8 cellular contexts compared by ENCODE assay signal in genomic region chr14:33432407-33433023, GRCh38.
DNase-seq lines count a peak whose midpoint lies in the region; ATAC-seq and TF ChIP-seq lines count a peak whose summit lies in the region.

No MANE protein-coding gene starts in this region.

- no peaks in the 10 kb centered on the region for H3K36me3 ChIP-seq in lower lobe of right lung

- DNase-seq in EH (ENCODE audit: low read depth) (peak; percentile 37), NCI-H1105 treated with DMSO at 0.1 percent for 48 hours (lab: John Stamatoyannopoulos, UW) (peak; percentile 52), astrocyte of the cerebellum (ENCODE audit: low read depth) (peak; percentile 42), lower lobe of right lung (no peak)
- no peak for DNase-seq in activated T-cell treated with anti-CD3 and anti-CD28 coated beads, Interleukin-2, amount 50 U/mL, for 1 hour

- intact Hi-C loops in lower lobe of right lung (cut with DNase I) = no loop called here

- H3K27me3 ChIP-seq in lower lobe of right lung (ENCODE audit: low read depth) = no peaks in the 10 kb centered on the region

- TF ChIP-seq CTCF in astrocyte of the cerebellum (IDR thresholded peaks at IDR 0.05; ENCODE audit: low read depth, low read length, missing control alignments) = peak; percentile 61
- peak; percentile 43 for TF ChIP-seq CTCF in lower lobe of right lung (IDR thresholded peaks at IDR 0.05)

- no peaks in the 10 kb centered on the region for H3K9me3 ChIP-seq in lower lobe of right lung

- H3K27ac ChIP-seq in lower lobe of right lung = no peak overlapping the region

- peak in 1 of 2 donors; percentile 52 for ATAC-seq in lower lobe of right lung
- ATAC-seq in GM21717 (IDR thresholded peaks at IDR 0.05; ENCODE audit: unreplicated experiment) = no peak
- no peak for ATAC-seq in HG02623 (IDR thresholded peaks at IDR 0.05; ENCODE audit: unreplicated experiment)
- no peak for ATAC-seq in GM18517 (IDR thresholded peaks at IDR 0.05; ENCODE audit: unreplicated experiment)

- H3K4me3 ChIP-seq in astrocyte of the cerebellum (ENCODE audit: low read depth, low read length) (no peak overlapping the region), lower lobe of right lung (no peak overlapping the region)

- in situ Hi-C loops in astrocyte of the cerebellum (cut with HindIII; ENCODE audit: low sequenced_read_pairs) = no loop called here

- no peaks in the 10 kb centered on the region for H3K4me1 ChIP-seq in lower lobe of right lung

Comparison
In these comparisons a context has a peak if more than half of its experiments do, and no peak if none do; other contexts are left out.
1. DNase-seq: peak in EH (single experiment), NCI-H1105 treated with DMSO at 0.1 percent for 48 hours (single experiment) and astrocyte of the cerebellum (single experiment); none in lower lobe of right lung (single experiment) and activated T-cell treated with anti-CD3 and anti-CD28 coated beads, Interleukin-2, amount 50 U/mL, for 1 hour (single experiment).